1 cellular context compared by ENCODE assay signal in genomic region chr17:82898976-82899514, GRCh38.
TF ChIP-seq lines count a peak whose summit lies in the region.

No MANE protein-coding gene starts in this region.

TF ChIP-seq in H1, 55 proteins besides CTCF, POLR2A, EP300 and RAD21:
- peak; percentile 64; the same call in 1 of the 2 replicates for TF ChIP-seq EGR1 (IDR thresholded peaks at IDR 0.05; ENCODE audit: borderline replicate concordance, low read depth, low read length)
- TF ChIP-seq RNF2 (IDR thresholded peaks at IDR 0.05; ENCODE audit: borderline replicate concordance, low read depth, low read length, missing control alignments, poor library complexity, severe bottlenecking): no peak
